ENCODE assay signal across 23 cellular contexts in genomic region chr18:35432565-35433001, GRCh38. TPM values are rescaled to one million over a fixed set of nuclear protein-coding genes. Genes with fewer than 3 reads are reported as not detected.
DNase-seq lines count a peak whose midpoint lies in the region; ATAC-seq lines count a peak whose summit lies in the region.
"Had no signal": no experiment of that assay in that cellular context is flagged by ENCODE, and none has a peak within 500 bp of the region (broad histone marks: within the 10 kb centered on the region; RNA-seq: fewer than 3 reads in every experiment).

No MANE protein-coding gene starts in this region.

- H3K9me3 ChIP-seq in SK-N-MC (ENCODE audit: low read depth, low read length) = peaks cover 5% of the 10 kb centered on the region; the same call in 1 of the 2 replicates
- H3K9me3 ChIP-seq: Caco-2, neutrophil had no signal

- peak; percentile 79 for ATAC-seq in sciatic nerve
- no peak for ATAC-seq in HG03457 (IDR thresholded peaks at IDR 0.05; ENCODE audit: unreplicated experiment)
- ATAC-seq: activated T-helper 17 cell treated with anti-CD3 and anti-CD28 coated beads, Interleukin-2, amount 50 U/mL, for 72 hours had no signal

- intact Hi-C loops in sciatic nerve (cut with DNase I) = no loop called here

- peak overlapping the region; percentile 61 for H3K4me3 ChIP-seq in SK-N-MC
- H3K4me3 ChIP-seq: BLaER1 treated with 17β-estradiol and CSF1 and Interleukin-3, amounts not matched to agents 10 nM and 100 nM; skin epidermis had no signal

- DNase-seq in AG20443 (ENCODE audit: low spot score) (peak; percentile 58), SK-N-MC (ENCODE audit: low read depth, low spot score) (peak; percentile 73), fibroblast of gingiva (ENCODE audit: low read depth) (peak; percentile 85), sciatic nerve (ENCODE audit: low spot score) (no peak), HK-2 (ENCODE audit: unreplicated experiment) (no peak), NCI-H524 (lab: John Stamatoyannopoulos, UW) (no peak)
- DNase-seq: activated CD4-positive, alpha-beta memory T cell treated with anti-CD3 and anti-CD28 coated beads for 36 hours; activated CD8-positive, alpha-beta memory T cell treated with anti-CD3 and anti-CD28 coated beads, Interleukin-2, amount 50 U/mL, for 48 hours; Caco-2; DND-41; effector CD8-positive, alpha-beta T cell; H9; kidney; NCI-H1105; NCI-H2029; NCI-H226; NCI-H82; stimulated activated CD4-positive, alpha-beta T cell treated with anti-CD3 and anti-CD28 coated beads, Interleukin-1b, Interleukin-23, amount 100 ng/mL, for 48 hours had no signal

- peak overlapping the region; percentile 32 for H3K9ac ChIP-seq in SK-N-MC (ENCODE audit: insufficient read length)
- H3K9ac ChIP-seq: BLaER1 treated with 17β-estradiol and CSF1 and Interleukin-3, amounts not matched to agents 10 nM and 100 nM had no signal

- H3K36me3 ChIP-seq in SK-N-MC (ENCODE audit: insufficient read depth, low read length) = no peaks in the 10 kb centered on the region
- H3K36me3 ChIP-seq: BLaER1 treated with 17β-estradiol and CSF1 and Interleukin-3, amounts not matched to agents 10 nM and 100 nM; neutrophil had no signal

- peak overlapping the region; percentile 95 for H3K27ac ChIP-seq in SK-N-MC
- H3K27ac ChIP-seq: BLaER1 treated with 17β-estradiol and CSF1 and Interleukin-3, amounts not matched to agents 10 nM and 100 nM; neutrophil had no signal

RNA-seq across cellular contexts. Expression of gene ZNF396, which starts 55.4 kb away (rescaled TPM):
- total RNA-seq in sciatic nerve = 4.1 TPM

Comparison
In these comparisons a context has a peak if more than half of its experiments do, and no peak if none do; other contexts are left out.
1. DNase-seq: peak in AG20443 (single experiment), SK-N-MC (single experiment) and fibroblast of gingiva (single experiment); none in sciatic nerve (single experiment), HK-2 (single experiment) and NCI-H524 (0 of 2).